28 cellular contexts compared by ENCODE assay signal in the genomic region with DNA sequence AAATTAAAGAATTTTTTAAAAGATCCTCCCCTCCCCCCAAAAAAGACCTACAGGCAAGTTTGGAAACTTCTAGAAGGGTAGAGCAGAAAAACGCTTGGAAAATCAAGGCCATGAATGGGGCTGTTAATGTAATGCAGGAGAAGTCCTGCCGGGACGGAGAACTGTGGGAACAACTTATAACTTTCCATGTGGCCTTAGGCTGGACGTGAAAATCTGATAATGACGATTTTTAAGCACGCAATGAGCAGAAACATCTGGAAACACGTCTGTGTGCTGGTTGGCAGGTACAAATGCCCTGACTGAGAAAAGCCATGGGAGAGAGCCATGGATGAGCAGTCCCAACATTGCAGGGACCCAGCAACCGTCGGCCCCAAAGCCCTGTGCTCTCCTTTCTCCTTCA.
A peak's percentile ranks its signal among the peaks of the same experiment; 100 is the strongest.
DNase-seq lines count a peak whose midpoint lies in the region; ATAC-seq, FAIRE-seq and TF ChIP-seq lines count a peak whose summit lies in the region.
"Had no signal": no experiment of that assay in that cellular context is flagged by ENCODE, and none has a peak within 500 bp of the region (broad histone marks: within the 10 kb centered on the region; RNA-seq: fewer than 3 reads in every experiment).

No MANE protein-coding gene starts in this region.

- no CpG with 5 or more reads among the region's 9 CpGs for WGBS in H9 (ENCODE audit: extremely low coverage, insufficient read length, low lambda C conversion rate)
- WGBS in neuronal stem cell (ENCODE audit: extremely low coverage in 2 of 2, insufficient read length in 2 of 2, insufficient replicate concordance in 1 of 2), 2 donors: no CpG with 5 or more reads among the region's 9 CpGs

- H3K14ac ChIP-seq in H9 (ENCODE audit: insufficient read depth, low read length) (no peak overlapping the region), neuronal stem cell (ENCODE audit: low read length) (no peak overlapping the region)

- H4K8ac ChIP-seq in H9 (replicated peaks; ENCODE audit: insufficient read length, low read depth, low read length) (peak overlapping the region; percentile 60), neuronal stem cell (ENCODE audit: low read depth, low read length) (no peak overlapping the region)

- no peaks in the 10 kb centered on the region for H3K36me3 Mint-ChIP-seq in H9 (ENCODE audit: insufficient read depth in 1 of 3, low read depth in 3 of 3)
- H3K36me3 Mint-ChIP-seq: CD14-positive monocyte; CD4-positive, alpha-beta memory T cell; CD4-positive, CD25-positive, alpha-beta regulatory T cell; CD8-positive, alpha-beta memory T cell had no signal

- H2BK20ac ChIP-seq in H9 (ENCODE audit: low read depth, low read length, poor library complexity, severe bottlenecking): no peak overlapping the region

- no peak overlapping the region for H2BK5ac ChIP-seq in H9 (ENCODE audit: insufficient read length, low read length)
- H2BK5ac ChIP-seq in neuronal stem cell (ENCODE audit: low read length): no peak overlapping the region

- no peaks in the 10 kb centered on the region for H3K9me3 Mint-ChIP-seq in H9
- H3K9me3 Mint-ChIP-seq: CD4-positive, alpha-beta memory T cell; CD4-positive, CD25-positive, alpha-beta regulatory T cell; CD8-positive, alpha-beta memory T cell had no signal

- no peak overlapping the region for H2BK15ac ChIP-seq in H9 (ENCODE audit: low read depth, low read length)
- H2BK15ac ChIP-seq in neuronal stem cell (ENCODE audit: low read length): no peak overlapping the region

- H3K4ac ChIP-seq in H9 (ENCODE audit: low read depth, low read length): no peak overlapping the region
- no peak overlapping the region for H3K4ac ChIP-seq in neuronal stem cell (ENCODE audit: low read length)

- H3K4me1 Mint-ChIP-seq in H9: 0 out of 4 replicates have a peak, but pooled peaks cover 0 to 4% of the 10 kb centered on the region in 2 experiments
- H3K4me1 Mint-ChIP-seq: CD4-positive, alpha-beta memory T cell; CD4-positive, CD25-positive, alpha-beta regulatory T cell; CD8-positive, alpha-beta memory T cell had no signal

- H3K4me3 Mint-ChIP-seq in H9: no peak overlapping the region
- H3K4me3 Mint-ChIP-seq: CD14-positive monocyte; CD4-positive, alpha-beta memory T cell; CD4-positive, CD25-positive, alpha-beta regulatory T cell; CD8-positive, alpha-beta memory T cell had no signal

- H3K4me3 ChIP-seq in kidney (ENCODE audit: low read length in 2 of 2) (no peak overlapping the region), neuronal stem cell (ENCODE audit: low read length in 2 of 2) (no peak overlapping the region)
- H3K4me3 ChIP-seq: BLaER1, GM12878 had no signal

- no peak overlapping the region for H3T11ph ChIP-seq in H9 (ENCODE audit: low read length)

- H4K91ac ChIP-seq in H9 (ENCODE audit: insufficient read length, low read depth, low read length) (no peak overlapping the region), neuronal stem cell (ENCODE audit: low read depth, low read length, poor library complexity) (no peak overlapping the region)

- H3K27ac Mint-ChIP-seq in H9: no peak overlapping the region; a peak in 1 of 7 replicates
- H3K27ac Mint-ChIP-seq: CD14-positive monocyte; CD4-positive, alpha-beta memory T cell; CD4-positive, CD25-positive, alpha-beta regulatory T cell had no signal

- H3K9me3 ChIP-seq in H9 (ENCODE audit: control insufficient read depth, low read depth, low read length) (no peaks in the 10 kb centered on the region), kidney (ENCODE audit: control insufficient read depth in 1 of 2, low read length in 2 of 2) (no peaks in the 10 kb centered on the region), neuronal stem cell (replicated peaks in 1 of 2; ENCODE audit: control insufficient read depth in 2 of 2, insufficient read depth in 1 of 2, low read depth in 1 of 2, low read length in 2 of 2) (no peaks in the 10 kb centered on the region)
- H3K9me3 ChIP-seq: BE2C, BLaER1 had no signal

- no peak overlapping the region for H2BK120ac ChIP-seq in H9 (ENCODE audit: low read depth, low read length, poor library complexity, severe bottlenecking)
- H2BK120ac ChIP-seq in neuronal stem cell (ENCODE audit: low read depth, low read length): peak overlapping the region; percentile 14

- H3K4me2 ChIP-seq in H9 (ENCODE audit: insufficient read depth, insufficient read length, low read length) (no peak overlapping the region), neuronal stem cell (ENCODE audit: insufficient read depth, low read length, poor library complexity, severe bottlenecking) (no peak overlapping the region)
- H3K4me2 ChIP-seq: BLaER1 had no signal

- intact Hi-C loops in kidney (cut with DNase I): no loop called here

- H3K18ac ChIP-seq in H9 (ENCODE audit: insufficient read length, low read depth, low read length) (no peak overlapping the region), neuronal stem cell (ENCODE audit: low read length) (no peak overlapping the region)

- H3K56ac ChIP-seq in H9 (ENCODE audit: insufficient read length, low read depth, low read length): no peak overlapping the region

- DNase-seq in H9 (no peak), kidney (no peak), neuronal stem cell (ENCODE audit: low spot score) (no peak), GM13976 (ENCODE audit: low spot score) (no peak), KG1 (lab: John Stamatoyannopoulos, UW) (no peak)
- DNase-seq: 8988T; ACHN; BE2C; C1 segment of cervical spinal cord; CD4-positive, alpha-beta memory T cell; CD4-positive, CD25-positive, alpha-beta regulatory T cell; CD8-positive, alpha-beta memory T cell; COR-L47; DMS 273 treated with DMSO at 0.1 percent for 48 hours; DMS153; DMS53; DMS79; DND-41; EL; GDM1 had no signal

- H3K27me3 ChIP-seq in H9 (ENCODE audit: insufficient read depth, low read length) (no peaks in the 10 kb centered on the region), neuronal stem cell (ENCODE audit: control insufficient read depth in 3 of 3, insufficient read depth in 3 of 3, low read depth in 1 of 3, low read length in 3 of 3) (no peaks in the 10 kb centered on the region)
- H3K27me3 ChIP-seq: BE2C, BLaER1 had no signal

- in situ Hi-C loops in GM13976 (cut with MboI; ENCODE audit: low sequenced_read_pairs, unreplicated experiment): no loop called here

- H3K36me3 ChIP-seq in kidney (ENCODE audit: control insufficient read depth in 1 of 2, insufficient read depth in 2 of 2, low read length in 2 of 2) (no peaks in the 10 kb centered on the region), neuronal stem cell (replicated peaks in 1 of 2; ENCODE audit: control insufficient read depth in 2 of 2, insufficient read depth in 2 of 2, low read length in 2 of 2) (no peaks in the 10 kb centered on the region)
- H3K36me3 ChIP-seq: BE2C, BLaER1 had no signal

- H3K79me1 ChIP-seq in H9 (ENCODE audit: insufficient read depth, low read depth, low read length, poor library complexity, severe bottlenecking): no peaks in the 10 kb centered on the region
- no peaks in the 10 kb centered on the region for H3K79me1 ChIP-seq in neuronal stem cell (ENCODE audit: low read depth, low read length)

- H2BK12ac ChIP-seq in H9 (ENCODE audit: insufficient read length, low read depth, low read length) (no peak overlapping the region), neuronal stem cell (ENCODE audit: low read length) (no peak overlapping the region)

- H3K4me1 ChIP-seq in H9 (ENCODE audit: insufficient read depth, low read length): no peaks in the 10 kb centered on the region
- H3K4me1 ChIP-seq in kidney (ENCODE audit: control insufficient read depth in 1 of 2, insufficient read depth in 1 of 2, low read depth in 1 of 2, low read length in 2 of 2): peaks cover 3 to 8% of the 10 kb centered on the region in 2 donors
- peaks cover 0 to 3% of the 10 kb centered on the region in 2 donors for H3K4me1 ChIP-seq in neuronal stem cell (ENCODE audit: control insufficient read depth in 2 of 2, insufficient read depth in 1 of 2, low read depth in 1 of 2, low read length in 2 of 2)

- H3K23ac ChIP-seq in H9 (ENCODE audit: insufficient read length, low read depth, low read length) (no peak overlapping the region), neuronal stem cell (ENCODE audit: low read depth, low read length, poor library complexity) (no peak overlapping the region)

- no peaks in the 10 kb centered on the region for H3K23me2 ChIP-seq in H9 (ENCODE audit: insufficient read length, low read depth, low read length, poor library complexity, severe bottlenecking)

- H2AK5ac ChIP-seq in H9 (ENCODE audit: insufficient read length, low read length): no peak overlapping the region
- no peak overlapping the region for H2AK5ac ChIP-seq in neuronal stem cell (ENCODE audit: low read depth, low read length)

- H2AFZ ChIP-seq in H9 (ENCODE audit: low read length): no peak overlapping the region
- H2AFZ ChIP-seq in neuronal stem cell (ENCODE audit: low read length): no peak overlapping the region

- H3K9ac ChIP-seq in H9 (ENCODE audit: extremely low read depth, insufficient read length, low read length) (no peak overlapping the region), kidney (ENCODE audit: low read length in 2 of 2) (no peak overlapping the region), neuronal stem cell (ENCODE audit: low read depth, low read length, poor library complexity) (no peak overlapping the region)
- H3K9ac ChIP-seq: BLaER1 had no signal

- H4K20me1 ChIP-seq in H9 (ENCODE audit: control insufficient read depth, insufficient read depth, insufficient read length): no peaks in the 10 kb centered on the region
- H4K20me1 ChIP-seq: BLaER1 had no signal

- ATAC-seq in GM19395 (IDR thresholded peaks at IDR 0.05; ENCODE audit: unreplicated experiment) (no peak), HG03025 (IDR thresholded peaks at IDR 0.05; ENCODE audit: low FRiP score, unreplicated experiment) (no peak)
- ATAC-seq: GM12878 had no signal

- H3K27me3 Mint-ChIP-seq in H9 (ENCODE audit: low read depth): peaks cover 3% of the 10 kb centered on the region

- no peak for FAIRE-seq in kidney (lab: Jason Lieb, UNC)
- FAIRE-seq: A204.1, GM12878, GM12892, GM19239 had no signal

- TF ChIP-seq CTCF in H9 (conservative IDR thresholded peaks at IDR 0.05): no peak
- TF ChIP-seq CTCF in kidney (IDR thresholded peaks at IDR 0.05; ENCODE audit: borderline replicate concordance, extremely low read depth, insufficient read depth): no peak
- TF ChIP-seq CTCF in GM13976 (IDR thresholded peaks at IDR 0.05; ENCODE audit: borderline replicate concordance, control extremely low read depth, extremely low read depth, insufficient read depth, missing control alignments): no peak

- no peak overlapping the region for H4K5ac ChIP-seq in H9 (ENCODE audit: insufficient read length, low read depth, low read length)

- no peaks in the 10 kb centered on the region for H3K79me2 ChIP-seq in H9 (ENCODE audit: insufficient read depth, low read length)

- H3K27ac ChIP-seq in H9 (ENCODE audit: insufficient read length, low read depth, low read length) (no peak overlapping the region), kidney (ENCODE audit: low read depth in 2 of 2, low read length in 2 of 2) (peak overlapping the region; percentile 17 to 70), neuronal stem cell (replicated peaks; ENCODE audit: low read length) (no peak overlapping the region)
- H3K27ac ChIP-seq: BLaER1 had no signal

Comparison
In these comparisons a context has a peak if more than half of its experiments do, and no peak if none do; other contexts are left out.
1. H3K27ac ChIP-seq: peak in kidney (2 of 2); none in H9 (single experiment) and neuronal stem cell (single experiment).